ENCODE assay signal across 8 cellular contexts in genomic region chr4:122922877-122923511, GRCh38. TPM values are rescaled to one million over a fixed set of nuclear protein-coding genes. Genes with fewer than 3 reads are reported as not detected.
DNase-seq lines count a peak whose midpoint lies in the region; ATAC-seq, FAIRE-seq and TF ChIP-seq lines count a peak whose summit lies in the region.

No MANE protein-coding gene starts in this region.

- DNase-seq in CD8-positive, alpha-beta memory T cell: peak; percentile 72 to 90 (median 79)
- peak; percentile 53 for DNase-seq in HS-27A (ENCODE audit: low read depth)
- peak; percentile 81 to 88 for DNase-seq in NOMO-1 (lab: John Stamatoyannopoulos, UW; ENCODE audit: unreplicated experiment in 2 of 2)
- peak; percentile 35 to 73 (median 70) for DNase-seq in activated CD8-positive, alpha-beta memory T cell treated with anti-CD3 and anti-CD28 coated beads for 48 hours (ENCODE audit: low read depth in 2 of 3, low spot score in 2 of 3)
- peak in 1 of 2 experiments; percentile 89 for DNase-seq in H1 (ENCODE audit: low read depth in 1 of 2, low spot score in 2 of 2)
- DNase-seq in mesendoderm: peak; percentile 94
- peak; percentile 69 to 80 for DNase-seq in stimulated activated CD8-positive, alpha-beta memory T cell treated with anti-CD3 and anti-CD28 coated beads, Interleukin-15, amount 100 ng/mL, for 4 hours (ENCODE audit: low read depth in 2 of 2)

- peak overlapping the region; percentile 81 for H3K27ac ChIP-seq in CD8-positive, alpha-beta memory T cell (ENCODE audit: low read depth, low read length)
- H3K27ac ChIP-seq in H1 (ENCODE audit: low read depth, low read length): peak overlapping the region; percentile 10; the same call in 1 of the 2 replicates
- peak overlapping the region; percentile 74 for H3K27ac ChIP-seq in mesendoderm (ENCODE audit: low read depth, low read length)

- peaks cover 0 to 18% (median 0%) of the 10 kb centered on the region in 3 donors for H3K36me3 Mint-ChIP-seq in CD8-positive, alpha-beta memory T cell

- peaks cover 17% of the 10 kb centered on the region for H3K4me1 ChIP-seq in CD8-positive, alpha-beta memory T cell (ENCODE audit: insufficient read depth, low read length)
- H3K4me1 ChIP-seq in H1 (replicated peaks in 1 of 4; ENCODE audit: control insufficient read depth in 3 of 4, insufficient read depth in 4 of 4, low read length in 3 of 4) (peaks cover 0 to 6% (median 2%) of the 10 kb centered on the region in 4 experiments; a peak in 4 of 7 replicates), mesendoderm (ENCODE audit: control insufficient read depth, low read depth, low read length) (peaks cover 4% of the 10 kb centered on the region)

- H3K79me2 ChIP-seq in H1 (ENCODE audit: control insufficient read depth in 1 of 2, insufficient read depth in 2 of 2, low read length in 2 of 2) (peaks cover 8 to 46% of the 10 kb centered on the region in 2 experiments; a peak in 3 of 4 replicates), mesendoderm (ENCODE audit: control insufficient read depth, insufficient read depth, low read length) (peaks cover 24% of the 10 kb centered on the region)

- H3K56ac ChIP-seq in H1 (replicated peaks; ENCODE audit: insufficient read length, low read depth, low read length): no peak overlapping the region
- peak overlapping the region; percentile 96 for H3K56ac ChIP-seq in mesendoderm (ENCODE audit: low read length)

- H2BK5ac ChIP-seq in H1 (ENCODE audit: low read depth, low read length) (peak overlapping the region; percentile 62; the same call in 1 of the 2 replicates), mesendoderm (ENCODE audit: low read length) (peak overlapping the region; percentile 39)

- H3K27me3 Mint-ChIP-seq in CD8-positive, alpha-beta memory T cell: no peaks in the 10 kb centered on the region

- H4K8ac ChIP-seq in H1 (ENCODE audit: extremely low read depth, insufficient read depth, low read length): no peak overlapping the region
- H4K8ac ChIP-seq in mesendoderm (ENCODE audit: low read depth, low read length): no peak overlapping the region

- H3K4ac ChIP-seq in H1 (replicated peaks; ENCODE audit: insufficient read length, low read depth, low read length): no peak overlapping the region
- H3K4ac ChIP-seq in mesendoderm (ENCODE audit: low read depth, low read length): no peak overlapping the region

- no peak overlapping the region for H2BK12ac ChIP-seq in H1 (ENCODE audit: low read depth, low read length)

- H2AFZ ChIP-seq in H1 (ENCODE audit: low read length): peak overlapping the region; percentile 78

- peak overlapping the region in 6 of 7 donors; percentile 98 to 99 (median 99) for H3K4me3 Mint-ChIP-seq in CD8-positive, alpha-beta memory T cell

- H3K4me2 ChIP-seq in H1 (ENCODE audit: insufficient read depth in 1 of 2, low read depth in 2 of 2, low read length in 2 of 2): peak overlapping the region; percentile 64 to 72
- peak overlapping the region; percentile 65 for H3K4me2 ChIP-seq in mesendoderm (ENCODE audit: low read length)

- 2% methylated on average over 34 of the region's 34 CpGs; no CpG with 5 or more reads in 1 of the 2 experiments for WGBS in H1 (ENCODE audit: extremely low coverage in 1 of 2, insufficient coverage in 1 of 2, insufficient read length in 1 of 2, insufficient replicate concordance in 2 of 2, low coverage in 1 of 2, low lambda C conversion rate in 2 of 2, missing lambda C conversion rate in 1 of 2), 2 experiments
- WGBS in mesendoderm (ENCODE audit: extremely low coverage, insufficient coverage, low lambda C conversion rate): no CpG with 5 or more reads among the region's 34 CpGs

- peak; percentile 82 for FAIRE-seq in H1 (lab: Jason Lieb, UNC)

- H3K27me3 ChIP-seq in CD8-positive, alpha-beta memory T cell (ENCODE audit: insufficient read depth, low read length, poor library complexity, severe bottlenecking): no peaks in the 10 kb centered on the region
- no peaks in the 10 kb centered on the region for H3K27me3 ChIP-seq in H1 (replicated peaks in 1 of 4; ENCODE audit: control insufficient read depth in 3 of 4, extremely low read depth in 1 of 4, insufficient read depth in 3 of 4, low read length in 3 of 4)
- H3K27me3 ChIP-seq in mesendoderm (ENCODE audit: insufficient read depth, low read length, poor library complexity): no peaks in the 10 kb centered on the region

- no peak overlapping the region for H3K23ac ChIP-seq in H1 (ENCODE audit: insufficient read length)
- H3K23ac ChIP-seq in mesendoderm (ENCODE audit: low read length): no peak overlapping the region

- H3K9ac ChIP-seq in H1 (replicated peaks in 1 of 4; ENCODE audit: extremely low read depth in 1 of 4, low read depth in 3 of 4, low read length in 3 of 4): peak overlapping the region in 3 of 4 experiments; percentile 70 to 97 (median 70); a peak in 6 of 7 replicates
- H3K9ac ChIP-seq in mesendoderm (ENCODE audit: low read length): peak overlapping the region; percentile 90

- no peaks in the 10 kb centered on the region for H3K9me3 ChIP-seq in CD8-positive, alpha-beta memory T cell (ENCODE audit: low read length)
- H3K9me3 ChIP-seq in H1 (ENCODE audit: insufficient read depth in 2 of 2, low read depth in 1 of 2, low read length in 1 of 2): no peaks in the 10 kb centered on the region

- no peaks in the 10 kb centered on the region for H3K36me3 ChIP-seq in CD8-positive, alpha-beta memory T cell (ENCODE audit: insufficient read depth, low read length)
- H3K36me3 ChIP-seq in H1 (ENCODE audit: control insufficient read depth in 2 of 4, insufficient read depth in 4 of 4, low read length in 3 of 4) (peaks cover 0 to 7% (median 0%) of the 10 kb centered on the region in 4 experiments; a peak in 1 of 8 replicates), mesendoderm (ENCODE audit: control insufficient read depth, insufficient read depth, low read length) (no peaks in the 10 kb centered on the region)

- TF ChIP-seq CTCF in H1 (IDR thresholded peaks at IDR 0.05; ENCODE audit: control extremely low read depth in 1 of 3, insufficient read depth in 1 of 3, low read depth in 1 of 3, low read length in 3 of 3): no peak

- no peak overlapping the region for H2AK5ac ChIP-seq in H1 (ENCODE audit: low read depth, low read length)
- no peak overlapping the region for H2AK5ac ChIP-seq in mesendoderm (ENCODE audit: low read length)

- 0 out of 3 replicates have a peak, but pooled peaks of 1 of the 2 experiments have one; percentile 14 for TF ChIP-seq EP300 in H1 (IDR thresholded peaks at IDR 0.05; ENCODE audit: borderline replicate concordance in 1 of 2, low read depth in 2 of 2, low read length in 2 of 2)

- no peaks in the 10 kb centered on the region for H3K9me3 Mint-ChIP-seq in CD8-positive, alpha-beta memory T cell

- H3K14ac ChIP-seq in H1 (ENCODE audit: insufficient read length): no peak overlapping the region

- peak overlapping the region; percentile 90 for H3K4me3 ChIP-seq in CD8-positive, alpha-beta memory T cell (ENCODE audit: low read length)
- H3K4me3 ChIP-seq in H1 (ENCODE audit: extremely low read depth in 1 of 4, insufficient read depth in 2 of 4, low read depth in 3 of 4, low read length in 4 of 4) (peak overlapping the region; percentile 78 to 93 (median 86)), mesendoderm (ENCODE audit: low read length) (peak overlapping the region; percentile 95)

- peak overlapping the region; percentile 78 to 99 (median 97) for H3K27ac Mint-ChIP-seq in CD8-positive, alpha-beta memory T cell

- POLR2A ChIA-PET in CD8-positive, alpha-beta memory T cell (lab: Charles Lee): no interaction called here
- POLR2A ChIA-PET in H1 (lab: Charles Lee; ENCODE audit: partially characterized antibody): interaction anchor here (0.6 to 4.8 kb wide), 11 partner anchors 9 to 547 kb away, joined by 3 to 32 read pairs (median 4); no protein-coding TSS in a partner anchor

- no peak overlapping the region for H2BK20ac ChIP-seq in H1 (ENCODE audit: low read length)

- H2BK15ac ChIP-seq in H1 (ENCODE audit: low read length) (no peak overlapping the region), mesendoderm (replicated peaks; ENCODE audit: low read depth) (no peak overlapping the region)

- H4K5ac ChIP-seq in H1 (ENCODE audit: insufficient read length, low read depth, low read length) (peak overlapping the region; percentile 53), mesendoderm (ENCODE audit: low read length) (no peak overlapping the region)

- peak in 1 of 2 experiments; percentile 66; a peak in 2 of 3 replicates for TF ChIP-seq POLR2A in H1 (IDR thresholded peaks at IDR 0.05; ENCODE audit: control extremely low read depth in 1 of 2, low read depth in 2 of 2, low read length in 2 of 2)

- no peak overlapping the region for H4K91ac ChIP-seq in H1 (replicated peaks; ENCODE audit: insufficient read length, low read length)

- peak in 1 of 2 experiments; percentile 19; a peak in 2 of 4 replicates for TF ChIP-seq RAD21 in H1 (IDR thresholded peaks at IDR 0.05 in 1 of 2, conservative IDR thresholded peaks at IDR 0.05 in 1 of 2; ENCODE audit: low read depth in 2 of 2, low read length in 2 of 2)

- peaks cover 6% of the 10 kb centered on the region; the same call in 1 of the 2 replicates for H3K79me1 ChIP-seq in H1 (ENCODE audit: low read depth, low read length)
- H3K79me1 ChIP-seq in mesendoderm (ENCODE audit: low read length): peaks cover 9% of the 10 kb centered on the region

- peak overlapping the region; percentile 65 for H3K18ac ChIP-seq in H1 (ENCODE audit: extremely low read depth, low read length)
- peak overlapping the region; percentile 81 for H3K18ac ChIP-seq in mesendoderm (ENCODE audit: low read length)

- H3K23me2 ChIP-seq in H1 (ENCODE audit: low read depth, low read length): peaks cover 6% of the 10 kb centered on the region

- H3K4me1 Mint-ChIP-seq in CD8-positive, alpha-beta memory T cell: peaks cover 6 to 11% (median 9%) of the 10 kb centered on the region in 3 donors

- peaks cover 0 to 2% of the 10 kb centered on the region in 2 experiments for H4K20me1 ChIP-seq in H1 (replicated peaks in 1 of 2; ENCODE audit: control insufficient read depth in 1 of 2, insufficient read depth in 2 of 2, low read length in 2 of 2)

- CTCF ChIA-PET in CD8-positive, alpha-beta memory T cell (lab: Charles Lee): interaction anchor here (1.2 to 1.8 kb wide), 3 partner anchors 165 to 191 kb away, joined by 4 to 7 read pairs (median 5); partner anchors contain the start of gene BBS12
- CTCF ChIA-PET in H1 (lab: Charles Lee; ENCODE audit: partially characterized antibody): interaction anchor here (0.7 to 2.6 kb wide), 5 partner anchors 8 to 1022 kb away, joined by 3 to 19 read pairs (median 3); no protein-coding TSS in a partner anchor

- peak; percentile 84 for ATAC-seq in GM19468 (IDR thresholded peaks at IDR 0.05; ENCODE audit: extremely low read depth, unreplicated experiment)

- H2BK120ac ChIP-seq in H1 (replicated peaks; ENCODE audit: low read depth, low read length) (peak overlapping the region; percentile 48), mesendoderm (ENCODE audit: low read depth, low read length) (no peak overlapping the region)

RNA-seq across cellular contexts. Expression of gene NUDT6, which starts 0.6 kb away (rescaled TPM):
- 1 to 10 TPM; 4.3 to 5.5 TPM for total RNA-seq in CD8-positive, alpha-beta memory T cell
- polyA plus RNA-seq in CD8-positive, alpha-beta memory T cell: 1.6 TPM
- 4.9 and 5.0 TPM in 2 replicates for total RNA-seq in H1 (2021; fragmentation: NEBNext Ultra II Directional; extraction: Animal tissue kit (Norgen Biotek cat#: 25700))
- 11.1 and 12.4 TPM in 2 replicates for polyA plus RNA-seq in H1 (2011; rRNA removed)
- 9.8 TPM for polyA plus RNA-seq in H1 (2011; cell fraction: cytosol; rRNA removed)
- polyA plus RNA-seq in H1 (2011; cell fraction: nucleus; rRNA removed): 6.1 TPM
- polyA plus RNA-seq in H1 (2012, experiment 1 of 2): 8.3 to 11.6 TPM (median 9.6 TPM) in 4 replicates
- polyA plus RNA-seq in H1 (2012, experiment 2 of 2): 2.4 TPM
- polyA plus RNA-seq in H1 (2013, experiment 1 of 2): 4.4 TPM
- polyA plus RNA-seq in H1 (2013, experiment 2 of 2): 4.0 TPM
- 2.6 and 2.9 TPM in 2 replicates for polyA minus RNA-seq in H1 (2011; rRNA and poly(A)+ RNA removed)
- polyA minus RNA-seq in H1 (2011; cell fraction: cytosol; rRNA and poly(A)+ RNA removed): 1.3 TPM
- 9.8 TPM for polyA minus RNA-seq in H1 (2011; cell fraction: nucleus; rRNA and poly(A)+ RNA removed)
- 2.1 TPM for polyA plus RNA-seq in mesendoderm (2013, experiment 1 of 2)
- 2.1 TPM for polyA plus RNA-seq in mesendoderm (2013, experiment 2 of 2)

Comparison
In these comparisons a context has a peak if more than half of its experiments do, and no peak if none do; other contexts are left out.
1. H3K27ac ChIP-seq: peak in every context shown above with its lines; median percentile 81 in CD8-positive, alpha-beta memory T cell; 74 in mesendoderm; 10 in H1.